8 cellular contexts compared by ENCODE assay signal in the genomic region with DNA sequence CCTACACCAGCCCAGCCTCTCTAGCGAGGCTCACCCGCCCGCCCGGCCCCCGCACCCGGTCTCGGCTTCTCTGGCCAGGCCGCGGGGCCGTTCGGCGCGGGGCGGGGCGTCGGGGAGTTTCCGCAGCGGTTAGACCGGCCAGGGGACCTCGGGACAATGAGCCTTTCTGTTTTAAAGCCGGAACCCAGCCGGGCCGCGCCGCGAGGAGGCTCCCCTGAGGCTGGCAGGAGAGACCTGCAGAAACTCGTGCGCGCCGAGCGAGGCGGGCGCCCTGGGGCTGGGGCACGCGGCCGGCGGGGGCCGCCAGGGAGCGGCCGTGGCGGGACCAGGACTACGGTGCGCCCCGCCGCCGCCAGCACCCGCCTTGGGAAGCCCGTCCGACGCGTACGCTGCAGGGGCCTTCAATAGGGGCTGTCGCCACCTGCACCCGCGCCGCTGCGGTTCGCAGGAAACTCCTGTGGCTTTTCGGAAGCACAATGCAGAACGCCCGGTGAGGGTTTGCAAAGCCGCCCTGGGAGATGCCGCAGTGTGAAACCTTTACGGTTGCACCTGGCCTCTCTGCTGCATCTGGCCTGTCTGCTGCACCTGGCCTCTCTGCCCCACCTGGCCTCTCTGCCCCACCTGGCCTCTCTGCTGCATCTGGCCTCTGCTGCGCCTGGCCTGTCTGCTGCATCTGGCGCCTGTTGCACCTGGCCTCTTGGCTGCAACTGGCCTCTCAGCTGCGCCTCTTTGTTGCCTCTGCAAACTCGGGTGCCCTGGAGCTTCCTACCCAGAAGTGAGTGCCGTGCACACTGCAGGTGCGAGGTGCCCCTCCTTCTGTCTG.
DNase-seq lines count a peak whose midpoint lies in the region; ATAC-seq and TF ChIP-seq lines count a peak whose summit lies in the region.

No MANE protein-coding gene starts in this region.

- DNase-seq in EH (ENCODE audit: low read depth) (peak; percentile 48), SW480 (ENCODE audit: low spot score) (peak; percentile 79), astrocyte of the cerebellum (ENCODE audit: low read depth) (no peak), occipital lobe (lab: John Stamatoyannopoulos, UW) (no peak)

- H3K27ac ChIP-seq in KMS-11: peak overlapping the region; percentile 78

- H3K9me3 ChIP-seq in iPS-15b (ENCODE audit: control insufficient read depth, insufficient read depth, low read length): no peaks in the 10 kb centered on the region
- no peaks in the 10 kb centered on the region for H3K9me3 ChIP-seq in skeletal muscle satellite cell (replicated peaks; ENCODE audit: low read length)

- in situ Hi-C loops in astrocyte of the cerebellum (cut with HindIII; ENCODE audit: low sequenced_read_pairs): no loop called here

- H3K4me1 ChIP-seq in KMS-11 (ENCODE audit: low read depth, poor library complexity, severe bottlenecking) (peaks cover 8% of the 10 kb centered on the region), iPS-15b (ENCODE audit: control insufficient read depth, insufficient read depth, low read length) (peaks cover 3% of the 10 kb centered on the region), skeletal muscle satellite cell (ENCODE audit: control insufficient read depth, insufficient read depth, low read length) (no peaks in the 10 kb centered on the region)

- TF ChIP-seq CTCF in KMS-11 (conservative IDR thresholded peaks at IDR 0.05; ENCODE audit: low read depth, low read length) (no peak), astrocyte of the cerebellum (IDR thresholded peaks at IDR 0.05; ENCODE audit: low read depth, low read length, missing control alignments) (no peak)

- H3K4me3 ChIP-seq in KMS-11 (IDR thresholded peaks at IDR 0.05; ENCODE audit: insufficient read depth, low read depth, low read length) (no peak overlapping the region), astrocyte of the cerebellum (ENCODE audit: low read depth, low read length) (peak overlapping the region; percentile 45), iPS-15b (ENCODE audit: low read depth, low read length) (peak overlapping the region; percentile 45), skeletal muscle satellite cell (ENCODE audit: low read length) (peak overlapping the region; percentile 74)

- H3K79me2 ChIP-seq in KMS-11 (ENCODE audit: insufficient read depth, low read depth): no peaks in the 10 kb centered on the region

- 0 out of 2 replicates have a peak overlapping the region, but pooled peaks have one; percentile 22 for H3K4me2 ChIP-seq in KMS-11
- H3K4me2 ChIP-seq in skeletal muscle satellite cell (ENCODE audit: low read length): peak overlapping the region; percentile 89

- H3K27me3 ChIP-seq in KMS-11 (ENCODE audit: insufficient read depth, low read depth) (no peaks in the 10 kb centered on the region), iPS-15b (ENCODE audit: control insufficient read depth, insufficient read depth, low read length) (no peaks in the 10 kb centered on the region), skeletal muscle satellite cell (ENCODE audit: control insufficient read depth, insufficient read depth, low read length) (peaks cover 4% of the 10 kb centered on the region)

- no peaks in the 10 kb centered on the region for H4K20me1 ChIP-seq in KMS-11 (ENCODE audit: insufficient read depth)

- H3K9ac ChIP-seq in KMS-11 (peak overlapping the region; percentile 55; the same call in 1 of the 2 replicates), iPS-15b (ENCODE audit: low read depth, low read length) (no peak overlapping the region), skeletal muscle satellite cell (ENCODE audit: low read depth, low read length) (peak overlapping the region; percentile 38)

- ATAC-seq in GM21723 (IDR thresholded peaks at IDR 0.05; ENCODE audit: unreplicated experiment): peak; percentile 89

- H2AFZ ChIP-seq in KMS-11 (ENCODE audit: low read depth): no peak overlapping the region

- no peaks in the 10 kb centered on the region for H3K36me3 ChIP-seq in KMS-11 (ENCODE audit: insufficient read depth)
- H3K36me3 ChIP-seq in iPS-15b (ENCODE audit: control insufficient read depth, insufficient read depth, low read length): no peaks in the 10 kb centered on the region
- H3K36me3 ChIP-seq in skeletal muscle satellite cell (ENCODE audit: insufficient read depth, low read length): no peaks in the 10 kb centered on the region

Comparison
In these comparisons a context has a peak if more than half of its experiments do, and no peak if none do; other contexts are left out.
1. DNase-seq: peak in EH (single experiment) and SW480 (single experiment); none in astrocyte of the cerebellum (single experiment) and occipital lobe (single experiment).